1 cellular context compared by ENCODE assay signal in the genomic region with DNA sequence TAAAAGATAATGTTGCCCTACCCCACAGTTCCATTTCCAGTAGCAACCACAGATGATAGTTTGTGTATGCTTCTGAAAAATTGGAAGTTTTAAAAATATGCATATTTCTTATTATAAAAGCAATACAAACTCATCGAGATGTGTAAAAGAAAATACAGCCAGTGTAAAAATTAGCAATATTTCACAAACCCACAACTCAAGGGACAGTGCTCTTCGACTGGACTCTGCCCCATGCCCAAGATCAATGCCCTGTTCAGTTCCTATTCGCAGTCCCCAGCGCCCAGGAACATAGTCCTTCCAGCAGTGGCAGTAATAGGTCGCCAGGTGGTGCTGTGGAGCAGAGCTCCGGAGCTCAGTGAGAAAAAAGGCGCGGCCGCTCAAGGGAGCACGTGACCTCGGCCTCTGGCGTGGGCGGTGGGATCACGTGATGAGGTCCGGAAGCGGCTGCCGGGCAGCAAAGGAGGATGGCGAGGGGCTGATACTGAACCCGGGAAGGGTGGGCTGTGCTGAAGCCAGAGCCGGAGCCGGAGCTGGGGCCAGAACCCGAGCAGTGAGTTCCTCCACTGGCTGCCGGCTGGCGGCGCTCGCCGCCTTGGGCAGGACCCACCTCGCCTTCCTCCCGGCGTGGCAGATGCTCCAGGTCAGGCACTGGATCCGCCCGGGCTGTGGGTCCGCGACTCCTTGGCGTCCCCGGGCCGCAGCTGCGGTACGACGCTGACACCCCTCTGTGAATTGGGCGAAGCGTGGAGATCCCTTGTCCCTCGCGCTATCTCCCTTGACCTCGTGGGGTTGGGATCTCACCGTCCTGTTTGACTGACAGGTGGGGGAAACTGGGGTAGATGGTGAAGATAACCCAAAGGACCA.
TF ChIP-seq lines count a peak whose summit lies in the region.

A gene (plus strand): TSS at position 430 of the 864 bp plus-strand sequence. CDS start 11,190 bp downstream, outside the sequence.

TF ChIP-seq in A549, 52 proteins besides CTCF, POLR2A, EP300 and RAD21 (continued from another document):
- TF ChIP-seq, protein P1, sequence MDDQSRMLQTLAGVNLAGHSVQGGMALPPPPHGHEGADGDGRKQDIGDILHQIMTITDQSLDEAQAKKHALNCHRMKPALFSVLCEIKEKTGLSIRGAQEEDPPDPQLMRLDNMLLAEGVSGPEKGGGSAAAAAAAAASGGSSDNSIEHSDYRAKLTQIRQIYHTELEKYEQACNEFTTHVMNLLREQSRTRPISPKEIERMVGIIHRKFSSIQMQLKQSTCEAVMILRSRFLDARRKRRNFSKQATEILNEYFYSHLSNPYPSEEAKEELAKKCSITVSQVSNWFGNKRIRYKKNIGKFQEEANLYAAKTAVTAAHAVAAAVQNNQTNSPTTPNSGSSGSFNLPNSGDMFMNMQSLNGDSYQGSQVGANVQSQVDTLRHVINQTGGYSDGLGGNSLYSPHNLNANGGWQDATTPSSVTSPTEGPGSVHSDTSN (IDR thresholded peaks at IDR 0.05), result no peak
- TF ChIP-seq, protein P2, sequence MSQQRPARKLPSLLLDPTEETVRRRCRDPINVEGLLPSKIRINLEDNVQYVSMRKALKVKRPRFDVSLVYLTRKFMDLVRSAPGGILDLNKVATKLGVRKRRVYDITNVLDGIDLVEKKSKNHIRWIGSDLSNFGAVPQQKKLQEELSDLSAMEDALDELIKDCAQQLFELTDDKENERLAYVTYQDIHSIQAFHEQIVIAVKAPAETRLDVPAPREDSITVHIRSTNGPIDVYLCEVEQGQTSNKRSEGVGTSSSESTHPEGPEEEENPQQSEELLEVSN (IDR thresholded peaks at IDR 0.05; ENCODE audit: borderline replicate concordance, low read depth), result peak; percentile 90
- peak in 1 of 2 experiments; percentile 64; a peak in 3 of 5 replicates for TF ChIP-seq JUN (IDR thresholded peaks at IDR 0.05)
- TF ChIP-seq RNF2 (IDR thresholded peaks at IDR 0.05; ENCODE audit: borderline replicate concordance, low read depth), result no peak
- TF ChIP-seq, protein P3, sequence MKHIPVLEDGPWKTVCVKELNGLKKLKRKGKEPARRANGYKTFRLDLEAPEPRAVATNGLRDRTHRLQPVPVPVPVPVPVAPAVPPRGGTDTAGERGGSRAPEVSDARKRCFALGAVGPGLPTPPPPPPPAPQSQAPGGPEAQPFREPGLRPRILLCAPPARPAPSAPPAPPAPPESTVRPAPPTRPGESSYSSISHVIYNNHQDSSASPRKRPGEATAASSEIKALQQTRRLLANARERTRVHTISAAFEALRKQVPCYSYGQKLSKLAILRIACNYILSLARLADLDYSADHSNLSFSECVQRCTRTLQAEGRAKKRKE (CRISPR knock-in tag; IDR thresholded peaks at IDR 0.05; ENCODE audit: low read depth), result no peak
- TF ChIP-seq JUNB (IDR thresholded peaks at IDR 0.05), result no peak
- TF ChIP-seq, protein P4, sequence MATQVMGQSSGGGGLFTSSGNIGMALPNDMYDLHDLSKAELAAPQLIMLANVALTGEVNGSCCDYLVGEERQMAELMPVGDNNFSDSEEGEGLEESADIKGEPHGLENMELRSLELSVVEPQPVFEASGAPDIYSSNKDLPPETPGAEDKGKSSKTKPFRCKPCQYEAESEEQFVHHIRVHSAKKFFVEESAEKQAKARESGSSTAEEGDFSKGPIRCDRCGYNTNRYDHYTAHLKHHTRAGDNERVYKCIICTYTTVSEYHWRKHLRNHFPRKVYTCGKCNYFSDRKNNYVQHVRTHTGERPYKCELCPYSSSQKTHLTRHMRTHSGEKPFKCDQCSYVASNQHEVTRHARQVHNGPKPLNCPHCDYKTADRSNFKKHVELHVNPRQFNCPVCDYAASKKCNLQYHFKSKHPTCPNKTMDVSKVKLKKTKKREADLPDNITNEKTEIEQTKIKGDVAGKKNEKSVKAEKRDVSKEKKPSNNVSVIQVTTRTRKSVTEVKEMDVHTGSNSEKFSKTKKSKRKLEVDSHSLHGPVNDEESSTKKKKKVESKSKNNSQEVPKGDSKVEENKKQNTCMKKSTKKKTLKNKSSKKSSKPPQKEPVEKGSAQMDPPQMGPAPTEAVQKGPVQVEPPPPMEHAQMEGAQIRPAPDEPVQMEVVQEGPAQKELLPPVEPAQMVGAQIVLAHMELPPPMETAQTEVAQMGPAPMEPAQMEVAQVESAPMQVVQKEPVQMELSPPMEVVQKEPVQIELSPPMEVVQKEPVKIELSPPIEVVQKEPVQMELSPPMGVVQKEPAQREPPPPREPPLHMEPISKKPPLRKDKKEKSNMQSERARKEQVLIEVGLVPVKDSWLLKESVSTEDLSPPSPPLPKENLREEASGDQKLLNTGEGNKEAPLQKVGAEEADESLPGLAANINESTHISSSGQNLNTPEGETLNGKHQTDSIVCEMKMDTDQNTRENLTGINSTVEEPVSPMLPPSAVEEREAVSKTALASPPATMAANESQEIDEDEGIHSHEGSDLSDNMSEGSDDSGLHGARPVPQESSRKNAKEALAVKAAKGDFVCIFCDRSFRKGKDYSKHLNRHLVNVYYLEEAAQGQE (IDR thresholded peaks at IDR 0.05), result no peak
- TF ChIP-seq ZSCAN20 (CRISPR knock-in tag; IDR thresholded peaks at IDR 0.05), result no peak
- TF ChIP-seq SMC3 (IDR thresholded peaks at IDR 0.05), result peak; percentile 97
- TF ChIP-seq CHD4 (IDR thresholded peaks at IDR 0.05; ENCODE audit: borderline replicate concordance), result no peak
- TF ChIP-seq EHF (CRISPR knock-in tag; IDR thresholded peaks at IDR 0.05), result no peak
- no peak for TF ChIP-seq ZNF302 (CRISPR knock-in tag; IDR thresholded peaks at IDR 0.05)
- TF ChIP-seq CBX8 (IDR thresholded peaks at IDR 0.05), result no peak
- TF ChIP-seq GATA3 (IDR thresholded peaks at IDR 0.05; ENCODE audit: borderline replicate concordance), result peak; percentile 9; the same call in 1 of the 2 replicates
- TF ChIP-seq ESRRA (IDR thresholded peaks at IDR 0.05; ENCODE audit: borderline replicate concordance, low read length), result no peak
- no peak for TF ChIP-seq FOXS1 (CRISPR knock-in tag; IDR thresholded peaks at IDR 0.05)
- peak; percentile 70; the same call in 1 of the 2 replicates for TF ChIP-seq PHF8 (IDR thresholded peaks at IDR 0.05; ENCODE audit: borderline replicate concordance, low read depth)
- no peak for TF ChIP-seq HEYL (CRISPR knock-in tag; IDR thresholded peaks at IDR 0.05)
- no peak for TF ChIP-seq CBX2 (IDR thresholded peaks at IDR 0.05; ENCODE audit: borderline replicate concordance, low read depth)
- TF ChIP-seq NR3C1 (IDR thresholded peaks at IDR 0.05), result no peak
- 0 out of 2 replicates have a peak, but pooled peaks have one; percentile 68 for TF ChIP-seq TP53 (CRISPR knock-in tag; IDR thresholded peaks at IDR 0.05)
- TF ChIP-seq, protein P5, sequence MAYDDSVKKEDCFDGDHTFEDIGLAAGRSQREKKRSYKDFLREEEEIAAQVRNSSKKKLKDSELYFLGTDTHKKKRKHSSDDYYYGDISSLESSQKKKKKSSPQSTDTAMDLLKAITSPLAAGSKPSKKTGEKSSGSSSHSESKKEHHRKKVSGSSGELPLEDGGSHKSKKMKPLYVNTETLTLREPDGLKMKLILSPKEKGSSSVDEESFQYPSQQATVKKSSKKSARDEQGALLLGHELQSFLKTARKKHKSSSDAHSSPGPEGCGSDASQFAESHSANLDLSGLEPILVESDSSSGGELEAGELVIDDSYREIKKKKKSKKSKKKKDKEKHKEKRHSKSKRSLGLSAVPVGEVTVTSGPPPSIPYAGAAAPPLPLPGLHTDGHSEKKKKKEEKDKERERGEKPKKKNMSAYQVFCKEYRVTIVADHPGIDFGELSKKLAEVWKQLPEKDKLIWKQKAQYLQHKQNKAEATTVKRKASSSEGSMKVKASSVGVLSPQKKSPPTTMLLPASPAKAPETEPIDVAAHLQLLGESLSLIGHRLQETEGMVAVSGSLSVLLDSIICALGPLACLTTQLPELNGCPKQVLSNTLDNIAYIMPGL (CRISPR knock-in tag; IDR thresholded peaks at IDR 0.05; ENCODE audit: borderline replicate concordance), result peak; percentile 72; the same call in 1 of the 2 replicates
- no peak for TF ChIP-seq HOXA7 (CRISPR knock-in tag; IDR thresholded peaks at IDR 0.05)
- TF ChIP-seq, protein P6, sequence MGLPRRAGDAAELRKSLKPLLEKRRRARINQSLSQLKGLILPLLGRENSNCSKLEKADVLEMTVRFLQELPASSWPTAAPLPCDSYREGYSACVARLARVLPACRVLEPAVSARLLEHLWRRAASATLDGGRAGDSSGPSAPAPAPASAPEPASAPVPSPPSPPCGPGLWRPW (IDR thresholded peaks at IDR 0.05), result no peak
- no peak for TF ChIP-seq RCOR1 (IDR thresholded peaks at IDR 0.05; ENCODE audit: low read depth, low read length)
- no peak for TF ChIP-seq RFX5 (IDR thresholded peaks at IDR 0.05)
